ENCODE assay signal across 9 cellular contexts in genomic region chr19:47013041-47013517, GRCh38. TPM values are rescaled to one million over a fixed set of nuclear protein-coding genes. Genes with fewer than 3 reads are reported as not detected.
DNase-seq lines count a peak whose midpoint lies in the region; ATAC-seq and TF ChIP-seq lines count a peak whose summit lies in the region.
"Had no signal": no experiment of that assay in that cellular context is flagged by ENCODE, and none has a peak within 500 bp of the region (broad histone marks: within the 10 kb centered on the region; RNA-seq: fewer than 3 reads in every experiment).

No MANE protein-coding gene starts in this region.

- H3K4me3 ChIP-seq in liver (ENCODE audit: low read depth in 1 of 3, low read length in 3 of 3), result no peak overlapping the region

- no peaks in the 10 kb centered on the region for H3K9me3 Mint-ChIP-seq in activated CD4-positive, alpha-beta T cell treated with anti-CD3 and anti-CD28 coated beads for 36 hours (ENCODE audit: low read depth)
- H3K9me3 Mint-ChIP-seq: stimulated activated naive CD8-positive, alpha-beta T cell treated with anti-CD3 and anti-CD28 coated beads, Interleukin-15, Interleukin-2, amounts not matched to agents 100 ng/mL and 50 ng/mL, for 24 hours had no signal

- DNase-seq in AG08395 (ENCODE audit: low spot score) (peak; percentile 92), NCI-H2227 (lab: John Stamatoyannopoulos, UW; ENCODE audit: unreplicated experiment) (peak; percentile 71), cerebellar cortex (ENCODE audit: low spot score) (peak; percentile 82)
- DNase-seq in activated CD4-positive, alpha-beta T cell treated with anti-CD3 and anti-CD28 coated beads for 36 hours, result peak; percentile 79
- peak; percentile 54 to 59 for DNase-seq in stimulated activated CD4-positive, alpha-beta T cell treated with anti-CD3 and anti-CD28 coated beads, Interleukin-4, amount 100 ng/mL, for 48 hours (ENCODE audit: low read depth in 2 of 2)

- H3K9ac ChIP-seq in liver (ENCODE audit: low read depth in 1 of 2, low read length in 2 of 2), result no peak overlapping the region

- H3K9me3 ChIP-seq in liver (ENCODE audit: control insufficient read depth in 4 of 4, low read length in 3 of 4), result no peaks in the 10 kb centered on the region

- peak; percentile 95 to 97 for TF ChIP-seq RAD21 in liver (IDR thresholded peaks at IDR 0.05)

- H3K27ac Mint-ChIP-seq in activated CD4-positive, alpha-beta T cell treated with anti-CD3 and anti-CD28 coated beads for 36 hours, result no peak overlapping the region
- H3K27ac Mint-ChIP-seq: stimulated activated naive CD8-positive, alpha-beta T cell treated with anti-CD3 and anti-CD28 coated beads, Interleukin-15, Interleukin-2, amounts not matched to agents 100 ng/mL and 50 ng/mL, for 24 hours had no signal

- WGBS in liver, result 8% methylated on average over 16 of the region's 16 CpGs

- H3K27ac ChIP-seq in liver (ENCODE audit: low read depth in 1 of 2, low read length in 2 of 2), result no peak overlapping the region

- H3K36me3 ChIP-seq in liver (ENCODE audit: control insufficient read depth in 4 of 4, insufficient read depth in 3 of 4, low read depth in 1 of 4, low read length in 3 of 4), result no peaks in the 10 kb centered on the region

- no peak overlapping the region for H3K4me3 Mint-ChIP-seq in activated CD4-positive, alpha-beta T cell treated with anti-CD3 and anti-CD28 coated beads for 36 hours
- H3K4me3 Mint-ChIP-seq: stimulated activated naive CD8-positive, alpha-beta T cell treated with anti-CD3 and anti-CD28 coated beads, Interleukin-15, Interleukin-2, amounts not matched to agents 100 ng/mL and 50 ng/mL, for 24 hours had no signal

- CTCF ChIA-PET in activated CD4-positive, alpha-beta T cell treated with anti-CD3 and anti-CD28 coated beads for 36 hours (lab: Charles Lee), result interaction anchor here (0.5 to 2.8 kb wide), 54 partner anchors 9 to 1674 kb away, joined by 3 to 35 read pairs (median 4); partner anchors contain the start of genes ARHGAP35, SAE1 and ZC3H4

- peak; percentile 96 for TF ChIP-seq CTCF in liver (IDR thresholded peaks at IDR 0.05; ENCODE audit: low read depth, low read length, missing input control)

- H3K36me3 Mint-ChIP-seq in activated CD4-positive, alpha-beta T cell treated with anti-CD3 and anti-CD28 coated beads for 36 hours (ENCODE audit: low read depth), result no peaks in the 10 kb centered on the region

- peaks cover 0 to 7% (median 1%) of the 10 kb centered on the region in 4 donors for H3K4me1 ChIP-seq in liver (ENCODE audit: control insufficient read depth in 4 of 4, insufficient read depth in 4 of 4, low read length in 3 of 4)

- POLR2A ChIA-PET in activated CD4-positive, alpha-beta T cell treated with anti-CD3 and anti-CD28 coated beads for 36 hours (lab: Charles Lee), result interaction anchor here (0.6 to 0.7 kb wide), 5 partner anchors 46 to 185 kb away, joined by 3 to 7 read pairs (median 3); partner anchors contain the start of gene ZC3H4

- intact Hi-C loops in activated CD4-positive, alpha-beta T cell treated with anti-CD3 and anti-CD28 coated beads for 36 hours (cut with DNase I, micrococcal nuclease), result loop anchor here (1.0 to 2.0 kb wide), 4 partner anchors 19 to 234 kb away; no protein-coding TSS in a partner anchor

- no peaks in the 10 kb centered on the region for H3K27me3 ChIP-seq in liver (ENCODE audit: control insufficient read depth in 4 of 4, insufficient read depth in 4 of 4, low read length in 3 of 4)

- peaks cover 7% of the 10 kb centered on the region for H3K4me1 Mint-ChIP-seq in activated CD4-positive, alpha-beta T cell treated with anti-CD3 and anti-CD28 coated beads for 36 hours

- ATAC-seq in GM18867 (IDR thresholded peaks at IDR 0.05; ENCODE audit: unreplicated experiment), result peak; percentile 41
- peak; percentile 87 for ATAC-seq in activated CD4-positive, alpha-beta T cell treated with anti-CD3 and anti-CD28 coated beads for 36 hours
- ATAC-seq in GM19324 (IDR thresholded peaks at IDR 0.05; ENCODE audit: low FRiP score, unreplicated experiment), result no peak

- no peaks in the 10 kb centered on the region for H3K27me3 Mint-ChIP-seq in activated CD4-positive, alpha-beta T cell treated with anti-CD3 and anti-CD28 coated beads for 36 hours

TF ChIP-seq in liver, 16 proteins besides CTCF, POLR2A, EP300 and RAD21:
- no peak for TF ChIP-seq ATF3 (IDR thresholded peaks at IDR 0.05)
- TF ChIP-seq RXRA (IDR thresholded peaks at IDR 0.05), result peak in 1 of 2 donors; percentile 9
- no peak for TF ChIP-seq TAF1 (conservative IDR thresholded peaks at IDR 0.05)
- TF ChIP-seq NR2F2 (IDR thresholded peaks at IDR 0.05), result no peak
- TF ChIP-seq HNF4G (IDR thresholded peaks at IDR 0.05), result no peak
- no peak for TF ChIP-seq EGR1 (IDR thresholded peaks at IDR 0.05; ENCODE audit: low read depth in 2 of 2)
- peak; percentile 36 for TF ChIP-seq YY1 (IDR thresholded peaks at IDR 0.05)
- TF ChIP-seq HNF4A (conservative IDR thresholded peaks at IDR 0.05), result no peak
- TF ChIP-seq, protein P1, sequence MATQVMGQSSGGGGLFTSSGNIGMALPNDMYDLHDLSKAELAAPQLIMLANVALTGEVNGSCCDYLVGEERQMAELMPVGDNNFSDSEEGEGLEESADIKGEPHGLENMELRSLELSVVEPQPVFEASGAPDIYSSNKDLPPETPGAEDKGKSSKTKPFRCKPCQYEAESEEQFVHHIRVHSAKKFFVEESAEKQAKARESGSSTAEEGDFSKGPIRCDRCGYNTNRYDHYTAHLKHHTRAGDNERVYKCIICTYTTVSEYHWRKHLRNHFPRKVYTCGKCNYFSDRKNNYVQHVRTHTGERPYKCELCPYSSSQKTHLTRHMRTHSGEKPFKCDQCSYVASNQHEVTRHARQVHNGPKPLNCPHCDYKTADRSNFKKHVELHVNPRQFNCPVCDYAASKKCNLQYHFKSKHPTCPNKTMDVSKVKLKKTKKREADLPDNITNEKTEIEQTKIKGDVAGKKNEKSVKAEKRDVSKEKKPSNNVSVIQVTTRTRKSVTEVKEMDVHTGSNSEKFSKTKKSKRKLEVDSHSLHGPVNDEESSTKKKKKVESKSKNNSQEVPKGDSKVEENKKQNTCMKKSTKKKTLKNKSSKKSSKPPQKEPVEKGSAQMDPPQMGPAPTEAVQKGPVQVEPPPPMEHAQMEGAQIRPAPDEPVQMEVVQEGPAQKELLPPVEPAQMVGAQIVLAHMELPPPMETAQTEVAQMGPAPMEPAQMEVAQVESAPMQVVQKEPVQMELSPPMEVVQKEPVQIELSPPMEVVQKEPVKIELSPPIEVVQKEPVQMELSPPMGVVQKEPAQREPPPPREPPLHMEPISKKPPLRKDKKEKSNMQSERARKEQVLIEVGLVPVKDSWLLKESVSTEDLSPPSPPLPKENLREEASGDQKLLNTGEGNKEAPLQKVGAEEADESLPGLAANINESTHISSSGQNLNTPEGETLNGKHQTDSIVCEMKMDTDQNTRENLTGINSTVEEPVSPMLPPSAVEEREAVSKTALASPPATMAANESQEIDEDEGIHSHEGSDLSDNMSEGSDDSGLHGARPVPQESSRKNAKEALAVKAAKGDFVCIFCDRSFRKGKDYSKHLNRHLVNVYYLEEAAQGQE (IDR thresholded peaks at IDR 0.05), result no peak
- TF ChIP-seq ZBTB33 (IDR thresholded peaks at IDR 0.05), result no peak
- no peak for TF ChIP-seq FOXA2 (IDR thresholded peaks at IDR 0.05)
- TF ChIP-seq GABPA (IDR thresholded peaks at IDR 0.05 in 1 of 2, conservative IDR thresholded peaks at IDR 0.05 in 1 of 2), result no peak
- TF ChIP-seq FOXA1 (IDR thresholded peaks at IDR 0.05), result no peak

RNA-seq across cellular contexts. Expression of gene NPAS1, which starts 6.6 kb away (rescaled TPM):
- under 1 TPM in 1 of 2 experiments, not detected in 1; 0.50 TPM for total RNA-seq in activated CD4-positive, alpha-beta T cell treated with anti-CD3 and anti-CD28 coated beads for 36 hours
- not detected for total RNA-seq in liver
- under 1 TPM in 1 of 2 donors, not detected in 1; 0.22 TPM for polyA plus RNA-seq in liver

RNA-seq across cellular contexts. Expression of gene TMEM160, which starts 35.3 kb away (rescaled TPM):
- total RNA-seq in activated CD4-positive, alpha-beta T cell treated with anti-CD3 and anti-CD28 coated beads for 36 hours, result 10 to 100 TPM; 16.3 to 52.7 TPM
- 10 to 100 TPM; 11.5 to 12.4 TPM for total RNA-seq in liver
- polyA plus RNA-seq in liver, result 10 to 100 TPM; 32.1 to 49.2 TPM
